18 cellular contexts compared by ENCODE assay signal in genomic region chr6:154536922-154537449, GRCh38.
"Had no signal": no experiment of that assay in that cellular context is flagged by ENCODE, and none has a peak within 500 bp of the region (broad histone marks: within the 10 kb centered on the region; RNA-seq: fewer than 3 reads in every experiment).

No MANE protein-coding gene starts in this region.

- H3K4me3 ChIP-seq: coronary artery, esophagus muscularis mucosa, ovary had no signal

- H3K4me3 Mint-ChIP-seq: activated T-helper 17 cell treated with anti-CD3 and anti-CD28 coated beads, Interleukin-2, amount 50 U/mL, for 72 hours; central memory CD8-positive, alpha-beta T cell; memory B cell; natural killer cell treated with Interleukin-12 subunit alpha and Interleukin-12 subunit beta and Interleukin-15 and Interleukin-18, amount 100 ng/mL, for 72 hours; T-cell had no signal

- ATAC-seq: activated CD4-positive, CD25-positive, alpha-beta regulatory T cell treated with anti-CD3 and anti-CD28 coated beads, Interleukin-2, amount 50 U/mL, for 24 hours; activated T-helper 17 cell treated with anti-CD3 and anti-CD28 coated beads, Interleukin-2, amount 50 U/mL, for 72 hours; left ventricle myocardium superior; natural killer cell treated with Interleukin-12 subunit alpha and Interleukin-12 subunit beta and Interleukin-15 and Interleukin-18, amount 100 ng/mL, for 72 hours; T-cell had no signal

- H3K36me3 ChIP-seq: esophagus muscularis mucosa, ovary had no signal

- FAIRE-seq: keratinocyte had no signal

- H3K36me3 Mint-ChIP-seq: memory B cell; natural killer cell treated with Interleukin-12 subunit alpha and Interleukin-12 subunit beta and Interleukin-15 and Interleukin-18, amount 100 ng/mL, for 72 hours; T-cell had no signal

- H3K9me3 ChIP-seq: esophagus muscularis mucosa, ovary had no signal

- H3K27ac Mint-ChIP-seq: activated T-helper 17 cell treated with anti-CD3 and anti-CD28 coated beads, Interleukin-2, amount 50 U/mL, for 72 hours; memory B cell; natural killer cell treated with Interleukin-12 subunit alpha and Interleukin-12 subunit beta and Interleukin-15 and Interleukin-18, amount 100 ng/mL, for 72 hours; T-cell had no signal

- H3K27ac ChIP-seq: coronary artery, esophagus muscularis mucosa, ovary had no signal

- H3K4me1 Mint-ChIP-seq: activated T-helper 17 cell treated with anti-CD3 and anti-CD28 coated beads, Interleukin-2, amount 50 U/mL, for 72 hours; central memory CD8-positive, alpha-beta T cell; memory B cell; T-cell had no signal

- H3K4me1 ChIP-seq: esophagus muscularis mucosa had no signal

- H3K27me3 ChIP-seq: esophagus muscularis mucosa, ovary had no signal

- H3K9me3 Mint-ChIP-seq: activated T-helper 17 cell treated with anti-CD3 and anti-CD28 coated beads, Interleukin-2, amount 50 U/mL, for 72 hours; central memory CD8-positive, alpha-beta T cell; memory B cell; natural killer cell treated with Interleukin-12 subunit alpha and Interleukin-12 subunit beta and Interleukin-15 and Interleukin-18, amount 100 ng/mL, for 72 hours; T-cell had no signal

- DNase-seq: activated CD4-positive, alpha-beta T cell treated with anti-CD3 and anti-CD28 coated beads, Interleukin-2, amount 50 U/mL, for 1 hour; activated naive CD4-positive, alpha-beta T cell treated with anti-CD3 and anti-CD28 coated beads, Interleukin-2, amount 50 U/mL, for 16 hours; activated T-cell treated with anti-CD3 and anti-CD28 coated beads for 4 hours; hippocampal formation; left ventricle myocardium superior; ovary; stimulated activated CD4-positive, alpha-beta T cell treated with anti-CD3 and anti-CD28 coated beads, Interleukin-12 subunit alpha, Interleukin-12 subunit beta, amount 100 ng/mL, for 4 hours; stimulated activated CD4-positive, alpha-beta T cell treated with anti-CD3 and anti-CD28 coated beads, Interleukin-2, amount 100 ng/mL, for 24 hours; T-cell; T-helper 9 cell had no signal
